20 cellular contexts compared by ENCODE assay signal in genomic region chr21:28821276-28822063, GRCh38.
DNase-seq lines count a peak whose midpoint lies in the region; ATAC-seq and TF ChIP-seq lines count a peak whose summit lies in the region.
"Had no signal": no experiment of that assay in that cellular context is flagged by ENCODE, and none has a peak within 500 bp of the region (broad histone marks: within the 10 kb centered on the region; RNA-seq: fewer than 3 reads in every experiment).

No MANE protein-coding gene starts in this region.

- CTCF ChIA-PET in Panc1 (lab: Charles Lee), result no interaction called here

- POLR2A ChIA-PET in Panc1 (lab: Charles Lee), result no interaction called here

- no peak overlapping the region for H3K27ac Mint-ChIP-seq in stimulated activated memory B cell treated with anti-CD40 and anti-IgM and Interleukin-4, amounts not matched to agents 10 μg/mL and 1 μg/mL and 100 μg/mL, for 72 hours
- H3K27ac Mint-ChIP-seq: T-helper 17 cell had no signal

- intact Hi-C loops in Panc1 (cut with micrococcal nuclease; ENCODE audit: unreplicated experiment), result no loop called here
- intact Hi-C loops in esophagus squamous epithelium (cut with DNase I), result no loop called here
- intact Hi-C loops in sciatic nerve (cut with DNase I), result no loop called here
- intact Hi-C loops in uterus (cut with DNase I; ENCODE audit: low total_unique reads), result no loop called here

- no peaks in the 10 kb centered on the region for H3K9me3 Mint-ChIP-seq in stimulated activated memory B cell treated with anti-CD40 and anti-IgM and Interleukin-4, amounts not matched to agents 10 μg/mL and 1 μg/mL and 100 μg/mL, for 72 hours

- TF ChIP-seq CTCF in Panc1 (IDR thresholded peaks at IDR 0.05) (no peak), esophagus squamous epithelium (IDR thresholded peaks at IDR 0.05) (no peak), uterus (IDR thresholded peaks at IDR 0.05) (no peak)

- no peaks in the 10 kb centered on the region for H3K36me3 ChIP-seq in Panc1 (ENCODE audit: control insufficient read depth, insufficient read depth, low read length)
- no peaks in the 10 kb centered on the region for H3K36me3 ChIP-seq in esophagus squamous epithelium
- H3K36me3 ChIP-seq in uterus, result no peaks in the 10 kb centered on the region

- H3K27me3 Mint-ChIP-seq in stimulated activated memory B cell treated with anti-CD40 and anti-IgM and Interleukin-4, amounts not matched to agents 10 μg/mL and 1 μg/mL and 100 μg/mL, for 72 hours, result peaks cover 12% of the 10 kb centered on the region
- H3K27me3 Mint-ChIP-seq: T-helper 17 cell had no signal

- H3K27ac ChIP-seq in Panc1 (ENCODE audit: low read length) (peak overlapping the region; percentile 34; the same call in 1 of the 2 replicates), esophagus squamous epithelium (peak overlapping the region; percentile 13 to 81 (median 70)), uterus (peak overlapping the region; percentile 74 to 89)
- H3K27ac ChIP-seq: dorsolateral prefrontal cortex, epithelial cell of prostate, psoas muscle had no signal

- H3K4me3 ChIP-seq in Panc1 (ENCODE audit: low read depth in 2 of 2, low read length in 2 of 2), result no peak overlapping the region
- H3K4me3 ChIP-seq in esophagus squamous epithelium, result no peak overlapping the region
- H3K4me3 ChIP-seq in uterus, result no peak overlapping the region
- H3K4me3 ChIP-seq: dorsolateral prefrontal cortex, psoas muscle had no signal

- no peak overlapping the region for H3K4me3 Mint-ChIP-seq in stimulated activated memory B cell treated with anti-CD40 and anti-IgM and Interleukin-4, amounts not matched to agents 10 μg/mL and 1 μg/mL and 100 μg/mL, for 72 hours
- H3K4me3 Mint-ChIP-seq: T-helper 17 cell had no signal

- BruUV-seq in Panc1 (replicated peaks; lab: Mats Ljungman, UMichigan), result no TSS peak

- no peaks in the 10 kb centered on the region for H3K36me3 Mint-ChIP-seq in stimulated activated memory B cell treated with anti-CD40 and anti-IgM and Interleukin-4, amounts not matched to agents 10 μg/mL and 1 μg/mL and 100 μg/mL, for 72 hours

- H3K27me3 ChIP-seq in Panc1 (ENCODE audit: control insufficient read depth, insufficient read depth, low read length) (no peaks in the 10 kb centered on the region), esophagus squamous epithelium (no peaks in the 10 kb centered on the region), uterus (no peaks in the 10 kb centered on the region)
- H3K27me3 ChIP-seq: dorsolateral prefrontal cortex had no signal

- TF ChIP-seq POLR2A in esophagus squamous epithelium (IDR thresholded peaks at IDR 0.05) (no peak), uterus (IDR thresholded peaks at IDR 0.05) (no peak)

- WGBS in esophagus squamous epithelium, 2 donors, result 76 to 77% methylated on average over 6 of the region's 6 CpGs

- in situ Hi-C loops in Panc1 (cut with HindIII; ENCODE audit: low pct_unique_long_range_greater_than_20kb, low sequenced_read_pairs), result no loop called here

- no peak for ATAC-seq in Panc1
- ATAC-seq in sciatic nerve, result peak; percentile 58
- ATAC-seq in stimulated activated memory B cell treated with anti-CD40 and anti-IgM and Interleukin-4, amounts not matched to agents 10 μg/mL and 1 μg/mL and 100 μg/mL, for 72 hours, result no peak
- ATAC-seq in GM18517 (IDR thresholded peaks at IDR 0.05; ENCODE audit: unreplicated experiment), result no peak
- ATAC-seq: psoas muscle, T-helper 17 cell had no signal

- H3K4me1 ChIP-seq in Panc1 (ENCODE audit: control insufficient read depth, insufficient read depth, low read length) (peaks cover 3% of the 10 kb centered on the region; the same call in 1 of the 2 replicates), esophagus squamous epithelium (peaks cover 0 to 30% (median 0%) of the 10 kb centered on the region in 3 donors), uterus (peaks cover 8 to 20% of the 10 kb centered on the region in 2 donors)
- H3K4me1 ChIP-seq: psoas muscle had no signal

- H3K9me3 ChIP-seq in Panc1 (ENCODE audit: control insufficient read depth, insufficient read depth, low read depth, low read length), result no peaks in the 10 kb centered on the region
- H3K9me3 ChIP-seq in esophagus squamous epithelium, result no peaks in the 10 kb centered on the region
- no peaks in the 10 kb centered on the region for H3K9me3 ChIP-seq in uterus
- H3K9me3 ChIP-seq: psoas muscle had no signal

- DNase-seq in Panc1 (ENCODE audit: low read depth, low spot score), result no peak
- no peak for DNase-seq in esophagus squamous epithelium (lab: John Stamatoyannopoulos, UW)
- DNase-seq in sciatic nerve (ENCODE audit: low spot score), result no peak
- DNase-seq in uterus, result no peak
- DNase-seq in foreskin melanocyte, result no peak
- DNase-seq: activated CD4-positive, alpha-beta T cell treated with anti-CD3 and anti-CD28 coated beads, Interleukin-2, amount 50 U/mL, for 4 hours; activated gamma-delta T cell treated with Interleukin-2 at 50 U/mL for 16 hours; caudate nucleus; DND-41; dorsolateral prefrontal cortex; KG1; left colon; NCI-H2029; NCI-H345; NCI-H82; psoas muscle; T-helper 17 cell had no signal

- no peaks in the 10 kb centered on the region for H3K4me1 Mint-ChIP-seq in stimulated activated memory B cell treated with anti-CD40 and anti-IgM and Interleukin-4, amounts not matched to agents 10 μg/mL and 1 μg/mL and 100 μg/mL, for 72 hours
